In genomic region chr17:82059272-82060000, GRCh38 we compare ENCODE assay signal across 1 cellular context.
A peak's percentile ranks its signal among the peaks of the same experiment; 100 is the strongest.
TF ChIP-seq lines count a peak whose summit lies in the region.

No MANE protein-coding gene starts in this region.

TF ChIP-seq in K562, 482 proteins besides CTCF, POLR2A, EP300 and RAD21:
- TF ChIP-seq, protein P1, sequence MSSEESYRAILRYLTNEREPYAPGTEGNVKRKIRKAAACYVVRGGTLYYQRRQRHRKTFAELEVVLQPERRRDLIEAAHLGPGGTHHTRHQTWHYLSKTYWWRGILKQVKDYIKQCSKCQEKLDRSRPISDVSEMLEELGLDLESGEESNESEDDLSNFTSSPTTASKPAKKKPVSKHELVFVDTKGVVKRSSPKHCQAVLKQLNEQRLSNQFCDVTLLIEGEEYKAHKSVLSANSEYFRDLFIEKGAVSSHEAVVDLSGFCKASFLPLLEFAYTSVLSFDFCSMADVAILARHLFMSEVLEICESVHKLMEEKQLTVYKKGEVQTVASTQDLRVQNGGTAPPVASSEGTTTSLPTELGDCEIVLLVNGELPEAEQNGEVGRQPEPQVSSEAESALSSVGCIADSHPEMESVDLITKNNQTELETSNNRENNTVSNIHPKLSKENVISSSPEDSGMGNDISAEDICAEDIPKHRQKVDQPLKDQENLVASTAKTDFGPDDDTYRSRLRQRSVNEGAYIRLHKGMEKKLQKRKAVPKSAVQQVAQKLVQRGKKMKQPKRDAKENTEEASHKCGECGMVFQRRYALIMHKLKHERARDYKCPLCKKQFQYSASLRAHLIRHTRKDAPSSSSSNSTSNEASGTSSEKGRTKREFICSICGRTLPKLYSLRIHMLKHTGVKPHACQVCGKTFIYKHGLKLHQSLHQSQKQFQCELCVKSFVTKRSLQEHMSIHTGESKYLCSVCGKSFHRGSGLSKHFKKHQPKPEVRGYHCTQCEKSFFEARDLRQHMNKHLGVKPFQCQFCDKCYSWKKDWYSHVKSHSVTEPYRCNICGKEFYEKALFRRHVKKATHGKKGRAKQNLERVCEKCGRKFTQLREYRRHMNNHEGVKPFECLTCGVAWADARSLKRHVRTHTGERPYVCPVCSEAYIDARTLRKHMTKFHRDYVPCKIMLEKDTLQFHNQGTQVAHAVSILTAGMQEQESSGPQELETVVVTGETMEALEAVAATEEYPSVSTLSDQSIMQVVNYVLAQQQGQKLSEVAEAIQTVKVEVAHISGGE (CRISPR knock-in tag; IDR thresholded peaks at IDR 0.05) = 0 out of 6 replicates have a peak, but pooled peaks of 1 of the 3 experiments have one; percentile 10
- TF ChIP-seq HDAC3 (IDR thresholded peaks at IDR 0.05; ENCODE audit: borderline replicate concordance, partially characterized antibody) (no peak), CGGBP1 (CRISPR knock-in tag; IDR thresholded peaks at IDR 0.05) (no peak), HOXB6 (CRISPR knock-in tag; IDR thresholded peaks at IDR 0.05; ENCODE audit: borderline replicate concordance) (no peak), NCOA6 (IDR thresholded peaks at IDR 0.05) (no peak), HMGN3 (IDR thresholded peaks at IDR 0.05; ENCODE audit: borderline replicate concordance, extremely low read depth, insufficient read length, low read depth, low read length) (no peak), POLR2G (IDR thresholded peaks at IDR 0.05; ENCODE audit: low read depth, low read length) (peak; percentile 55), SUPT5H (IDR thresholded peaks at IDR 0.05) (0 out of 2 replicates have a peak, but pooled peaks have one; percentile 0), CCAR2 (IDR thresholded peaks at IDR 0.05; ENCODE audit: low read depth, low read length) (no peak)
TF ChIP-seq in K562: peak in this region for 3.
